Comparison of ENCODE assay signal across 9 cellular contexts in genomic region chr17:82231562-82232321, GRCh38. TPM values are rescaled to one million over a fixed set of nuclear protein-coding genes. Genes with fewer than 3 reads are reported as not detected.
DNase-seq lines count a peak whose midpoint lies in the region; ATAC-seq, FAIRE-seq and TF ChIP-seq lines count a peak whose summit lies in the region.
"Had no signal": no experiment of that assay in that cellular context is flagged by ENCODE, and none has a peak within 500 bp of the region (broad histone marks: within the 10 kb centered on the region; RNA-seq: fewer than 3 reads in every experiment).

No MANE protein-coding gene starts in this region.

- H3K9me3 ChIP-seq in ES-I3 (ENCODE audit: control insufficient read depth, insufficient read depth, low read length): no peaks in the 10 kb centered on the region
- H3K9me3 ChIP-seq in keratinocyte (ENCODE audit: control insufficient read depth, low read depth, low read length): no peaks in the 10 kb centered on the region

- H3K27ac ChIP-seq in brain microvascular endothelial cell (no peak overlapping the region), keratinocyte (ENCODE audit: control insufficient read depth, insufficient read depth, low read length) (no peak overlapping the region)

- DNase-seq in Kasumi-1 (lab: John Stamatoyannopoulos, UW) (peak; percentile 93 to 95), brain microvascular endothelial cell (no peak), keratinocyte (ENCODE audit: low read depth, low spot score) (no peak), NCI-H524 (lab: John Stamatoyannopoulos, UW) (no peak), cerebellar cortex (ENCODE audit: low spot score) (no peak)
- DNase-seq in stimulated activated effector memory CD8-positive, alpha-beta T cell treated with anti-CD3 and anti-CD28 coated beads, Interleukin-12 subunit alpha, Interleukin-12 subunit beta, amount 100 ng/mL, for 72 hours (ENCODE audit: low spot score in 2 of 2): no peak
- DNase-seq in activated naive CD4-positive, alpha-beta T cell treated with anti-CD3 and anti-CD28 coated beads, Interleukin-2, amount 50 U/mL, for 72 hours (ENCODE audit: low spot score in 2 of 2): no peak

- H3K9me1 ChIP-seq in keratinocyte (ENCODE audit: control insufficient read depth, extremely low read depth, insufficient read depth, low read length): no peaks in the 10 kb centered on the region

- peak overlapping the region; percentile 93 for H3K4me3 Mint-ChIP-seq in stimulated activated effector memory CD8-positive, alpha-beta T cell treated with anti-CD3 and anti-CD28 coated beads, Interleukin-12 subunit alpha, Interleukin-12 subunit beta, amount 100 ng/mL, for 72 hours
- H3K4me3 Mint-ChIP-seq: stimulated activated naive CD8-positive, alpha-beta T cell treated with anti-CD3 and anti-CD28 coated beads, Interleukin-15, Interleukin-2, amounts not matched to agents 100 ng/mL and 50 ng/mL, for 24 hours had no signal

- peak overlapping the region; percentile 74 for H3K4me3 ChIP-seq in brain microvascular endothelial cell (ENCODE audit: low read depth, low read length)
- H3K4me3 ChIP-seq in keratinocyte (ENCODE audit: control insufficient read depth in 2 of 3, extremely low read depth in 1 of 3, insufficient read depth in 2 of 3, low read depth in 1 of 3, low read length in 3 of 3): peak overlapping the region; percentile 38 to 80 (median 60)

- H3K27ac Mint-ChIP-seq in stimulated activated effector memory CD8-positive, alpha-beta T cell treated with anti-CD3 and anti-CD28 coated beads, Interleukin-12 subunit alpha, Interleukin-12 subunit beta, amount 100 ng/mL, for 72 hours: no peak overlapping the region
- no peak overlapping the region for H3K27ac Mint-ChIP-seq in activated naive CD4-positive, alpha-beta T cell treated with anti-CD3 and anti-CD28 coated beads, Interleukin-2, amount 50 U/mL, for 72 hours
- H3K27ac Mint-ChIP-seq: stimulated activated naive CD8-positive, alpha-beta T cell treated with anti-CD3 and anti-CD28 coated beads, Interleukin-15, Interleukin-2, amounts not matched to agents 100 ng/mL and 50 ng/mL, for 24 hours had no signal

- dilution Hi-C loops in keratinocyte (cut with MboI; ENCODE audit: extremely low pct_ligation_motif_present, low sequenced_read_pairs): no loop called here

- ATAC-seq in stimulated activated effector memory CD8-positive, alpha-beta T cell treated with anti-CD3 and anti-CD28 coated beads, Interleukin-12 subunit alpha, Interleukin-12 subunit beta, amount 100 ng/mL, for 72 hours: no peak
- no peak for ATAC-seq in activated naive CD4-positive, alpha-beta T cell treated with anti-CD3 and anti-CD28 coated beads, Interleukin-2, amount 50 U/mL, for 72 hours

- no peak overlapping the region for H2AFZ ChIP-seq in keratinocyte (ENCODE audit: control insufficient read depth, low read length)

- H3K4me2 ChIP-seq in keratinocyte (ENCODE audit: control insufficient read depth, extremely low read depth, insufficient read depth, low read depth, low read length): peak overlapping the region; percentile 62

- no peak for FAIRE-seq in keratinocyte (lab: Jason Lieb, UNC)

- H3K9ac ChIP-seq in ES-I3 (ENCODE audit: low read depth, low read length) (peak overlapping the region; percentile 84), keratinocyte (ENCODE audit: control insufficient read depth, extremely low read depth, insufficient read depth, low read length) (peak overlapping the region; percentile 22)

- H3K4me1 ChIP-seq in ES-I3 (ENCODE audit: insufficient read depth, low read length) (peaks cover 5% of the 10 kb centered on the region; the same call in 1 of the 2 replicates), keratinocyte (ENCODE audit: control insufficient read depth, extremely low read depth, insufficient read depth, low read length) (peaks cover 27% of the 10 kb centered on the region)

- H3K9me3 Mint-ChIP-seq in stimulated activated effector memory CD8-positive, alpha-beta T cell treated with anti-CD3 and anti-CD28 coated beads, Interleukin-12 subunit alpha, Interleukin-12 subunit beta, amount 100 ng/mL, for 72 hours: no peaks in the 10 kb centered on the region
- H3K9me3 Mint-ChIP-seq in activated naive CD4-positive, alpha-beta T cell treated with anti-CD3 and anti-CD28 coated beads, Interleukin-2, amount 50 U/mL, for 72 hours: no peaks in the 10 kb centered on the region
- H3K9me3 Mint-ChIP-seq: stimulated activated naive CD8-positive, alpha-beta T cell treated with anti-CD3 and anti-CD28 coated beads, Interleukin-15, Interleukin-2, amounts not matched to agents 100 ng/mL and 50 ng/mL, for 24 hours had no signal

- peaks cover 80% of the 10 kb centered on the region for H3K36me3 Mint-ChIP-seq in stimulated activated effector memory CD8-positive, alpha-beta T cell treated with anti-CD3 and anti-CD28 coated beads, Interleukin-12 subunit alpha, Interleukin-12 subunit beta, amount 100 ng/mL, for 72 hours
- peaks cover 0 to 7% of the 10 kb centered on the region in 2 donors for H3K36me3 Mint-ChIP-seq in activated naive CD4-positive, alpha-beta T cell treated with anti-CD3 and anti-CD28 coated beads, Interleukin-2, amount 50 U/mL, for 72 hours

- peaks cover 42% of the 10 kb centered on the region for H3K4me1 Mint-ChIP-seq in stimulated activated effector memory CD8-positive, alpha-beta T cell treated with anti-CD3 and anti-CD28 coated beads, Interleukin-12 subunit alpha, Interleukin-12 subunit beta, amount 100 ng/mL, for 72 hours

- no peaks in the 10 kb centered on the region for H3K36me3 ChIP-seq in ES-I3 (ENCODE audit: insufficient read depth, low read length)
- peaks cover 11% of the 10 kb centered on the region for H3K36me3 ChIP-seq in brain microvascular endothelial cell (replicated peaks)
- peaks cover 0 to 1% of the 10 kb centered on the region in 2 experiments for H3K36me3 ChIP-seq in keratinocyte (ENCODE audit: control insufficient read depth in 2 of 2, extremely low read depth in 1 of 2, insufficient read depth in 2 of 2, low read length in 2 of 2)

- H3K27me3 ChIP-seq in brain microvascular endothelial cell (replicated peaks) (no peaks in the 10 kb centered on the region), keratinocyte (ENCODE audit: control insufficient read depth, extremely low read depth, insufficient read depth, low read length) (no peaks in the 10 kb centered on the region)

- no peak for TF ChIP-seq CTCF in brain microvascular endothelial cell (IDR thresholded peaks at IDR 0.05; ENCODE audit: low read depth, low read length, missing control alignments)
- TF ChIP-seq CTCF in keratinocyte (optimal IDR thresholded peaks at IDR 0.05 in 1 of 3, IDR thresholded peaks at IDR 0.05 in 1 of 3, conservative IDR thresholded peaks at IDR 0.05 in 1 of 3; ENCODE audit: extremely low read depth in 1 of 3, insufficient read depth in 2 of 3, low read length in 3 of 3): no peak

- H4K20me1 ChIP-seq in keratinocyte (ENCODE audit: control insufficient read depth, extremely low read depth, insufficient read depth, low read length): no peaks in the 10 kb centered on the region

- in situ Hi-C loops in brain microvascular endothelial cell (cut with HindIII; ENCODE audit: low pct_ligation_motif_present, low sequenced_read_pairs): no loop called here

- H3K79me2 ChIP-seq in keratinocyte (ENCODE audit: control insufficient read depth, insufficient read depth, low read length): no peaks in the 10 kb centered on the region

RNA-seq across cellular contexts. Expression of gene SLC16A3, which starts 2.9 kb away (rescaled TPM):
- polyA plus RNA-seq in keratinocyte: 35.7 to 112 TPM (median 40.7 TPM) in 3 replicates
- polyA plus RNA-seq in keratinocyte (2011; ENCODE audit: low read depth): 2.3 TPM
- 10.9 and 32.0 TPM in 2 replicates for polyA plus RNA-seq in keratinocyte (2011; cell fraction: cytosol; rRNA removed)
- polyA plus RNA-seq in keratinocyte (2011; cell fraction: nucleus; rRNA removed): 83.4 and 104 TPM in 2 replicates
- polyA plus RNA-seq in keratinocyte (2012; ENCODE audit: low replicate concordance): 17.6 and 73.8 TPM in 2 replicates
- polyA minus RNA-seq in keratinocyte: 53.8 to 107 TPM (median 83.5 TPM) in 3 replicates
- polyA minus RNA-seq in keratinocyte (2011; cell fraction: cytosol; rRNA and poly(A)+ RNA removed): 181 TPM
- 161 and 170 TPM in 2 replicates for polyA minus RNA-seq in keratinocyte (2011; cell fraction: nucleus; rRNA and poly(A)+ RNA removed)
- total RNA-seq in activated naive CD4-positive, alpha-beta T cell treated with anti-CD3 and anti-CD28 coated beads, Interleukin-2, amount 50 U/mL, for 72 hours: 100 to 1,000 TPM in 1 of 2 donors, 1 to 10 TPM in 1; 8.6 to 197 TPM

RNA-seq across cellular contexts. Expression of gene CCDC57, which starts 19.1 kb away (rescaled TPM):
- polyA plus RNA-seq in keratinocyte: 14.0 to 24.8 TPM (median 19.2 TPM) in 3 replicates
- polyA plus RNA-seq in keratinocyte (2011; ENCODE audit: low read depth): 7.6 TPM
- 3.2 and 6.1 TPM in 2 replicates for polyA plus RNA-seq in keratinocyte (2011; cell fraction: cytosol; rRNA removed)
- 85.5 and 116 TPM in 2 replicates for polyA plus RNA-seq in keratinocyte (2011; cell fraction: nucleus; rRNA removed)
- 7.8 and 13.8 TPM in 2 replicates for polyA plus RNA-seq in keratinocyte (2012; ENCODE audit: low replicate concordance)
- 13.4 to 15.4 TPM (median 13.8 TPM) in 3 replicates for polyA minus RNA-seq in keratinocyte
- polyA minus RNA-seq in keratinocyte (2011; cell fraction: cytosol; rRNA and poly(A)+ RNA removed): 11.7 TPM
- 23.3 and 29.9 TPM in 2 replicates for polyA minus RNA-seq in keratinocyte (2011; cell fraction: nucleus; rRNA and poly(A)+ RNA removed)
- total RNA-seq in activated naive CD4-positive, alpha-beta T cell treated with anti-CD3 and anti-CD28 coated beads, Interleukin-2, amount 50 U/mL, for 72 hours: 10 to 100 TPM; 34.6 to 51.3 TPM

RNA-seq across cellular contexts. Expression of gene CSNK1D, which starts 41.8 kb away (rescaled TPM):
- polyA plus RNA-seq in keratinocyte: 61.8 to 173 TPM (median 86.0 TPM) in 3 replicates
- 33.8 TPM for polyA plus RNA-seq in keratinocyte (2011; ENCODE audit: low read depth)
- 123 and 135 TPM in 2 replicates for polyA plus RNA-seq in keratinocyte (2011; cell fraction: cytosol; rRNA removed)
- 286 and 337 TPM in 2 replicates for polyA plus RNA-seq in keratinocyte (2011; cell fraction: nucleus; rRNA removed)
- polyA plus RNA-seq in keratinocyte (2012; ENCODE audit: low replicate concordance): 88.4 and 107 TPM in 2 replicates
- 75.4 to 226 TPM (median 76.3 TPM) in 3 replicates for polyA minus RNA-seq in keratinocyte
- polyA minus RNA-seq in keratinocyte (2011; cell fraction: cytosol; rRNA and poly(A)+ RNA removed): 74.2 TPM
- 57.8 and 84.6 TPM in 2 replicates for polyA minus RNA-seq in keratinocyte (2011; cell fraction: nucleus; rRNA and poly(A)+ RNA removed)
- total RNA-seq in activated naive CD4-positive, alpha-beta T cell treated with anti-CD3 and anti-CD28 coated beads, Interleukin-2, amount 50 U/mL, for 72 hours: 100 to 1,000 TPM; 130 to 171 TPM

Comparison
In these comparisons a context has a peak if more than half of its experiments do, and no peak if none do; other contexts are left out.
1. DNase-seq: peak in Kasumi-1 (2 of 2); none in brain microvascular endothelial cell (single experiment), keratinocyte (single experiment), stimulated activated effector memory CD8-positive, alpha-beta T cell treated with anti-CD3 and anti-CD28 coated beads, Interleukin-12 subunit alpha, Interleukin-12 subunit beta, amount 100 ng/mL, for 72 hours (0 of 2), NCI-H524 (0 of 2), cerebellar cortex (single experiment) and activated naive CD4-positive, alpha-beta T cell treated with anti-CD3 and anti-CD28 coated beads, Interleukin-2, amount 50 U/mL, for 72 hours (0 of 2).